ENCODE assay signal across 22 cellular contexts in the genomic region with DNA sequence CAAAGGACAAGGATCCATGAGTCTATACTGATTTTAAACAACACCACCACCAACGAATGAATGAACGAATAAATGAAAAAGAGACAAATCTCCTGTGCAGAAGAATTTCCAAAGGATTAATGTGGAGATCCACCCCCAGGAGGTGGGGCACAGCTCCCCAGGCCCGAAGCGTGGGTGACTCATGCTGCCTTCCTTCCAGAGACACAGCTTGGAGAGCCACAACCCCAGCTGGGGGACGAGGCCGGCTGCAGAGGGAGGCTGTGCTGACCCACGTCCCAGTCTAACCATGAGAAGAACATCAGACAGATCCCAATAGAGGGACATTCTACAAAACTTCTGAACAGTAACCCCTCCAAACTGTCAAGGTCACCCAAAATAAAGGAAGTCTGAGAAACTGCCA.
"Had no signal": no experiment of that assay in that cellular context is flagged by ENCODE, and none has a peak within 500 bp of the region (broad histone marks: within the 10 kb centered on the region; RNA-seq: fewer than 3 reads in every experiment).

No MANE protein-coding gene starts in this region.

- H3K4me1 ChIP-seq: SJCRH30 had no signal

- H3K27me3 ChIP-seq: MG63, SJCRH30 had no signal

- H3K36me3 ChIP-seq: MG63, SJCRH30 had no signal

- H3K4me3 ChIP-seq: MG63, SJCRH30 had no signal

- ATAC-seq: SK-N-SH treated with all-trans-retinoic acid at 6 μM for 48 hours had no signal

- H3K9me3 ChIP-seq: MG63, SJCRH30 had no signal

- H3K27ac ChIP-seq: HL-60, SJCRH30 had no signal

- FAIRE-seq: RCC 7860 had no signal

- DNase-seq: IMR-90, Karpas-422, KG1, MG63, NCI-H1092, NCI-H1105 treated with DMSO at 0.1 percent for 48 hours, NCI-H1417 treated with DMSO at 0.1 percent for 48 hours, NCI-H146, NCI-H1694 treated with DMSO at 0.1 percent for 48 hours, NCI-H1930, NCI-H2081, NCI-H2107, NCI-H2227 treated with DMSO at 0.1 percent for 48 hours, NCI-H524, NCI-H69, NCI-H774, RPMI8226, SHP77 treated with DMSO at 0.1 percent for 48 hours, SJCRH30 had no signal
